1 cellular context compared by ENCODE assay signal in the genomic region with DNA sequence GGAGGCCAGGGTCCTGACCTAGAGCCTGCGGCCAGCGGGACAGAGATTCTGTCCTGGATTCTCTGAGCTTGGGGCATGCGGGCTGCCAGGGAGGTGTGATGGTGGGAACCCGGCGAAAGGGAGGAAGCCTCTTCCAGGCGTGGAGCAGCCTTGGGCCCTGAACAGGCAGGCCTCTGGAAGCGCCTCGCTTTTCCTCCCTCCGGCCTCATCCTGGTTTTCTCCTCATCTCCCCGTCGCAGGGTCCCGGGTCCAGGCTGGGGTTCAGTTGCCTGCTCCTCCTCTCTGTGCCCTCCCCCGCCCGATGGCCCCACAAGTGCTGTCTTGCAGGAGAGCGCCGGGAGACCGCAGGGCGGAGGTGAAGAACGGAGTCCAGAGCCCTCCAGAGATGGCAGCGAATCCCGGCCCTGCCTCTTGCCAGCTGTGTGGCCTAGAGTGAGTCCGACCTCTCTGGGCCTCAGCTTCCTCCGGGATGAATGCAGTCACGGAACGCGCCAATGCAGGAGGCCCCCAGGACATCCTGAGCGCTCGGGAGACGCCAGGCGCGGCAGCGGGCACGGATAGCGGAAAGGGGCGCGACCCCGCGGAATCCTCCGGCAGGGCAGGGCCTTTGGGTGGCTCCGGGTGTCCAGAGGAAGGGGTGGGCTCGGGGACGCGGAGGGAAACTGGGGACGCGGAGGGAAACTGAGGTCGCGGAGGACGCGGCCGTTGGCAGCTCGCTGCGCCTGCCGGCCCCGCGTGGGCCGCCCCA.
TF ChIP-seq lines count a peak whose summit lies in the region.

No MANE protein-coding gene starts in this region.

TF ChIP-seq in A549, 52 proteins besides CTCF, POLR2A, EP300 and RAD21 (continued from another document):
- TF ChIP-seq, protein P1, sequence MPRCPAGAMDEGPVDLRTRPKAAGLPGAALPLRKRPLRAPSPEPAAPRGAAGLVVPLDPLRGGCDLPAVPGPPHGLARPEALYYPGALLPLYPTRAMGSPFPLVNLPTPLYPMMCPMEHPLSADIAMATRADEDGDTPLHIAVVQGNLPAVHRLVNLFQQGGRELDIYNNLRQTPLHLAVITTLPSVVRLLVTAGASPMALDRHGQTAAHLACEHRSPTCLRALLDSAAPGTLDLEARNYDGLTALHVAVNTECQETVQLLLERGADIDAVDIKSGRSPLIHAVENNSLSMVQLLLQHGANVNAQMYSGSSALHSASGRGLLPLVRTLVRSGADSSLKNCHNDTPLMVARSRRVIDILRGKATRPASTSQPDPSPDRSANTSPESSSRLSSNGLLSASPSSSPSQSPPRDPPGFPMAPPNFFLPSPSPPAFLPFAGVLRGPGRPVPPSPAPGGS (IDR thresholded peaks at IDR 0.05): no peak
- TF ChIP-seq RFX5 (IDR thresholded peaks at IDR 0.05) (no peak), HDAC2 (IDR thresholded peaks at IDR 0.05) (no peak), RNF2 (IDR thresholded peaks at IDR 0.05; ENCODE audit: borderline replicate concordance, low read depth) (no peak), TFCP2L1 (CRISPR knock-in tag; IDR thresholded peaks at IDR 0.05) (no peak), MAFK (IDR thresholded peaks at IDR 0.05; ENCODE audit: partially characterized antibody) (no peak)
